ENCODE assay signal across 15 cellular contexts in the genomic region with DNA sequence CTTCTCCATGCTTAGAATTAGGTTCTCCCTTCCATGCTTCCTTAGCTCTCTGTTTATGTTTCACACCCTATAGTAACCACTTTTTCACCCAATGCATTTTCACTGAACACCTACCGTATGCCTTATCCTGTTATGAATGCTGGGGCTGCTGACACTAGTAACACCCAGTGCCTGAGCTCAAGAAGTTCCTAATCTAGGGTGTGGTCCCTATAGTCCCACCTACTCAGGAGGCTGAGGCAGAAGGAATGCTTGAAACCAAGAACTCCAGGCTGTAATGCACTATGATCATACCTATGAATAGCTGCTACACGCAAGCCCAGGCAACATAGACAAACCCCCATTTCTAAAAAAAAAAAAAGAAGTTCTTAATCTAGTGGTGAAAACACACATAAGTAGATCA. TPM values are rescaled to one million over a fixed set of nuclear protein-coding genes. Genes with fewer than 3 reads are reported as not detected.
DNase-seq lines count a peak whose midpoint lies in the region; ATAC-seq and TF ChIP-seq lines count a peak whose summit lies in the region.
"Had no signal": no experiment of that assay in that cellular context is flagged by ENCODE, and none has a peak within 500 bp of the region (broad histone marks: within the 10 kb centered on the region; RNA-seq: fewer than 3 reads in every experiment).

No MANE protein-coding gene starts in this region.

- H3K36me3 Mint-ChIP-seq in osteocyte (ENCODE audit: unreplicated experiment): no peaks in the 10 kb centered on the region
- H3K36me3 Mint-ChIP-seq in naive thymus-derived CD8-positive, alpha-beta T cell: peaks cover 0 to 4% (median under 1%) of the 10 kb centered on the region in 3 donors
- H3K36me3 Mint-ChIP-seq: CD8-positive, alpha-beta T cell had no signal

- no peaks in the 10 kb centered on the region for H3K9me3 Mint-ChIP-seq in osteocyte (ENCODE audit: unreplicated experiment)
- peaks cover 0 to 5% (median 0%) of the 10 kb centered on the region in 9 donors for H3K9me3 Mint-ChIP-seq in naive thymus-derived CD8-positive, alpha-beta T cell
- H3K9me3 Mint-ChIP-seq: CD4-positive, alpha-beta T cell; CD8-positive, alpha-beta T cell had no signal

- no peak overlapping the region for H3K27ac Mint-ChIP-seq in osteocyte (ENCODE audit: unreplicated experiment)
- H3K27ac Mint-ChIP-seq in naive thymus-derived CD8-positive, alpha-beta T cell: no peak overlapping the region
- H3K27ac Mint-ChIP-seq: B cell; CD4-positive, alpha-beta T cell; CD8-positive, alpha-beta T cell had no signal

- peak; percentile 6 for DNase-seq in NCI-H2171 treated with DMSO at 0.1 percent for 48 hours (lab: John Stamatoyannopoulos, UW)
- DNase-seq in NCI-H2171 (lab: John Stamatoyannopoulos, UW): no peak
- peak; percentile 1 for DNase-seq in ecto neural progenitor cell (ENCODE audit: low spot score)
- peak; percentile 1 for DNase-seq in osteocyte (ENCODE audit: extremely low spot score, unreplicated experiment)
- no peak for DNase-seq in naive thymus-derived CD8-positive, alpha-beta T cell
- DNase-seq: AML-193; Caco-2; Calu3; CD4-positive, alpha-beta T cell; CD8-positive, alpha-beta T cell; DMS79 treated with DMSO at 0.1 percent for 48 hours; GF-D8 had no signal

- H3K4me3 Mint-ChIP-seq in osteocyte (ENCODE audit: unreplicated experiment): no peak overlapping the region
- H3K4me3 Mint-ChIP-seq in naive thymus-derived CD8-positive, alpha-beta T cell: no peak overlapping the region
- H3K4me3 Mint-ChIP-seq: B cell; CD4-positive, alpha-beta T cell; CD8-positive, alpha-beta T cell had no signal

- no peak for TF ChIP-seq CTCF in osteocyte (IDR thresholded peaks at IDR 0.05)

- peaks cover 35% of the 10 kb centered on the region for H3K27me3 Mint-ChIP-seq in osteocyte (ENCODE audit: unreplicated experiment)
- peaks cover 18 to 45% (median 34%) of the 10 kb centered on the region in 5 donors for H3K27me3 Mint-ChIP-seq in naive thymus-derived CD8-positive, alpha-beta T cell

- POLR2A ChIA-PET in naive thymus-derived CD8-positive, alpha-beta T cell (lab: Charles Lee): no interaction called here

- no peak for ATAC-seq in naive thymus-derived CD8-positive, alpha-beta T cell
- ATAC-seq: A549; CD8-positive, alpha-beta T cell had no signal

- no peaks in the 10 kb centered on the region for H3K4me1 Mint-ChIP-seq in osteocyte (ENCODE audit: unreplicated experiment)
- peaks cover 0 to 3% (median 2%) of the 10 kb centered on the region in 4 donors for H3K4me1 Mint-ChIP-seq in naive thymus-derived CD8-positive, alpha-beta T cell
- H3K4me1 Mint-ChIP-seq: B cell had no signal

RNA-seq across cellular contexts. Expression of gene EPHA10, which starts 5.5 kb away (rescaled TPM):
- total RNA-seq in osteocyte: not detected in 2 replicates
- total RNA-seq in naive thymus-derived CD8-positive, alpha-beta T cell: not detected
- not detected for polyA plus RNA-seq in naive thymus-derived CD8-positive, alpha-beta T cell
- total RNA-seq: A172; CD4-positive, alpha-beta T cell; CD8-positive, alpha-beta T cell had no signal

RNA-seq across cellular contexts. Expression of gene MANEAL, which starts 34.2 kb away (rescaled TPM):
- 5.2 TPM in 2 replicates for total RNA-seq in osteocyte
- 1 to 10 TPM; 1.0 to 1.1 TPM for total RNA-seq in naive thymus-derived CD8-positive, alpha-beta T cell
- polyA plus RNA-seq in naive thymus-derived CD8-positive, alpha-beta T cell: 1 to 10 TPM in 2 of 3 donors, under 1 TPM in 1; 0.23 to 1.4 (median 1.0) TPM

RNA-seq across cellular contexts. Expression of gene C1orf122, which starts 48.1 kb away (rescaled TPM):
- 55.0 and 57.0 TPM in 2 replicates for total RNA-seq in osteocyte
- 10 to 100 TPM; 15.1 to 16.4 TPM for total RNA-seq in naive thymus-derived CD8-positive, alpha-beta T cell
- 10 to 100 TPM; 28.5 to 30.5 (median 29.2) TPM for polyA plus RNA-seq in naive thymus-derived CD8-positive, alpha-beta T cell

RNA-seq across cellular contexts. Expression of gene YRDC, which starts 48.6 kb away (rescaled TPM):
- total RNA-seq in osteocyte: 12.7 and 14.3 TPM in 2 replicates
- 10 to 100 TPM; 16.6 to 18.5 TPM for total RNA-seq in naive thymus-derived CD8-positive, alpha-beta T cell
- 10 to 100 TPM; 14.8 to 34.3 (median 23.0) TPM for polyA plus RNA-seq in naive thymus-derived CD8-positive, alpha-beta T cell

Comparison
In these comparisons a context has a peak if more than half of its experiments do, and no peak if none do; other contexts are left out.
1. DNase-seq: peak in NCI-H2171 treated with DMSO at 0.1 percent for 48 hours (single experiment), ecto neural progenitor cell (single experiment) and osteocyte (single experiment); none in NCI-H2171 (single experiment) and naive thymus-derived CD8-positive, alpha-beta T cell (0 of 10).